In the genomic region with DNA sequence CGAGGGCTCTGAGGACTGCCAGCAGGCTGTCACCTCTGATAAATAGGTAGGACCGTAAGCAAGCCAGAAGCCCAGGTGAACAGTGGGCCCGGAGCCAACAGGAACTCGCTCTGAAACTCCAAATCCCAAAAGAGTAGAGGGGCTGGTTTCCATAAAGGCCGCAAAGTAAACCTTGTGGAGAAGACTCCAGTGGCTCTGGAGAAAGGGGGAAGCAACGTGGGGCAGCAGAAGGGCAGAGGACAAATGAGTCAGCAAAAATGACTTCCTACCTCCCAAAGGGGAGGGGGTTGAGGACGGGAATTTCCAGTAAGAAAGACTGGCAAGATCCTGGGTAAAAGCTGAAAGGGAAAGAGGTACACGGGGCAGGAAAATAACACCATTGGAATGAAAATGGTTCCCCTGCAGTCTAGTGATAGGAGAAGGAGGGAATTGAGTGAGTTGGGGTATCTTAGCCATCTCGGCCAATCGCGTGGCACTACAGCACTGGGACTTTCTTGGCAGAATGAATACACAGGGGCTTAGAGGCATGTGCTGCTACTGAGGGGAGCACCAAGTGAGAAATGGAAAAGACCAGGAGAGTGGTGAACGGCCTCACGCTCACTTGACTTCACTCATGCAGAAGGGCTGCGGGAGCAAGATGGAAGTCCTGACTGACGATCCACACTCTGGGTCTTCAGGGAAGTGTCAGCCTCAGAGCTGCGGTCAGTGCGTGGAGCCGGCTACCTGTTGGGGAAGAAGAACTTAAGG, we compare ENCODE assay signal across 14 cellular contexts. TPM values are rescaled to one million over a fixed set of nuclear protein-coding genes. Genes with fewer than 3 reads are reported as not detected.
A peak's percentile ranks its signal among the peaks of the same experiment; 100 is the strongest.
DNase-seq lines count a peak whose midpoint lies in the region; ATAC-seq and TF ChIP-seq lines count a peak whose summit lies in the region.
"Had no signal": no experiment of that assay in that cellular context is flagged by ENCODE, and none has a peak within 500 bp of the region (broad histone marks: within the 10 kb centered on the region; RNA-seq: fewer than 3 reads in every experiment).

No MANE protein-coding gene starts in this region.

- peak; percentile 27 for DNase-seq in cardiac septum (ENCODE audit: low spot score)
- DNase-seq in heart right ventricle, result no peak
- DNase-seq in WTC11 (ENCODE audit: low spot score), result no peak
- DNase-seq in mesothelial cell of epicardium (ENCODE audit: low spot score in 2 of 2, unreplicated experiment in 2 of 2), result no peak
- no peak for DNase-seq in SHP77 (lab: John Stamatoyannopoulos, UW)
- DNase-seq in nucleus accumbens (lab: John Stamatoyannopoulos, UW), result no peak
- no peak for DNase-seq in BE2C
- DNase-seq: activated CD4-positive, alpha-beta T cell treated with anti-CD3 and anti-CD28 coated beads, Interleukin-2, amount 50 U/mL, for 1 hour; activated T-cell treated with anti-CD3 and anti-CD28 coated beads, Interleukin-2, amount 50 U/mL, for 48 hours; cortex of kidney; DND-41; small intestine; T-helper 2 cell had no signal

- 88 to 89% methylated on average over 18 of the region's 18 CpGs for WGBS in heart right ventricle, 2 donors

- H3K27ac Mint-ChIP-seq in WTC11, result peak overlapping the region; percentile 34
- H3K27ac Mint-ChIP-seq in mesothelial cell of epicardium, result peak overlapping the region; percentile 86

- H3K36me3 Mint-ChIP-seq in WTC11 (peaks cover 5% of the 10 kb centered on the region; the same call in 1 of the 2 replicates), mesothelial cell of epicardium (no peaks in the 10 kb centered on the region)

- no peak overlapping the region for H3K4me3 Mint-ChIP-seq in WTC11
- H3K4me3 Mint-ChIP-seq in mesothelial cell of epicardium, result no peak overlapping the region

- H3K9me3 Mint-ChIP-seq in WTC11 (peaks cover 9% of the 10 kb centered on the region; the same call in 1 of the 2 replicates), mesothelial cell of epicardium (no peaks in the 10 kb centered on the region)

- TF ChIP-seq CTCF in heart right ventricle (IDR thresholded peaks at IDR 0.05) (no peak), WTC11 (IDR thresholded peaks at IDR 0.05) (no peak), mesothelial cell of epicardium (IDR thresholded peaks at IDR 0.05; ENCODE audit: unreplicated experiment) (no peak), BE2C (IDR thresholded peaks at IDR 0.05; ENCODE audit: low read depth, low read length) (no peak)

- H3K4me3 ChIP-seq in heart right ventricle, result no peak overlapping the region
- H3K4me3 ChIP-seq in BE2C (ENCODE audit: low read depth, low read length), result no peak overlapping the region

- H3K4me1 ChIP-seq in heart right ventricle (peaks cover 0 to 28% (median 15%) of the 10 kb centered on the region in 9 donors), BE2C (peaks cover under 1% of the 10 kb centered on the region; the same call in 1 of the 2 replicates)

- H3K4me1 Mint-ChIP-seq in WTC11 (peaks cover 23% of the 10 kb centered on the region), mesothelial cell of epicardium (peaks cover 24% of the 10 kb centered on the region)

- CTCF ChIA-PET in WTC11 (lab: Charles Lee), result interaction anchor here (0.8 to 3.8 kb wide), 7 partner anchors 16 to 319 kb away, joined by 3 to 22 read pairs (median 5); no protein-coding TSS in a partner anchor

- H3K27me3 Mint-ChIP-seq in WTC11 (ENCODE audit: low read depth) (peaks cover 10% of the 10 kb centered on the region), mesothelial cell of epicardium (ENCODE audit: low read depth) (no peaks in the 10 kb centered on the region)

- no peaks in the 10 kb centered on the region for H3K9me3 ChIP-seq in heart right ventricle
- H3K9me3 ChIP-seq in BE2C, result no peaks in the 10 kb centered on the region

- H3K27ac ChIP-seq in heart right ventricle, result peak overlapping the region in 1 of 10 donors; percentile 0

- H3K36me3 ChIP-seq in heart right ventricle (no peaks in the 10 kb centered on the region), BE2C (no peaks in the 10 kb centered on the region)

- intact Hi-C loops in cardiac septum (cut with DNase I), result no loop called here
- intact Hi-C loops in heart right ventricle (cut with DNase I), result no loop called here

- ATAC-seq in heart right ventricle (no peak), WTC11 (no peak), HG02678 (IDR thresholded peaks at IDR 0.05; ENCODE audit: unreplicated experiment) (no peak)

- no peaks in the 10 kb centered on the region for H3K27me3 ChIP-seq in heart right ventricle
- H3K27me3 ChIP-seq in BE2C, result no peaks in the 10 kb centered on the region

- POLR2A ChIA-PET in WTC11 (lab: Charles Lee), result interaction anchor here (0.5 to 1.0 kb wide), 2 partner anchors 29 to 163 kb away, joined by 3 read pairs; no protein-coding TSS in a partner anchor

TF ChIP-seq in WTC11, 78 proteins besides CTCF, POLR2A, EP300 and RAD21:
- TF ChIP-seq NFE2L1 (CRISPR knock-in tag; IDR thresholded peaks at IDR 0.05) (peak; percentile 83; the same call in 1 of the 2 replicates), E2F4 (CRISPR knock-in tag; IDR thresholded peaks at IDR 0.05; ENCODE audit: borderline replicate concordance, low read depth) (no peak)

RNA-seq across cellular contexts. Expression of gene BMF, which starts 33.2 kb away (rescaled TPM):
- total RNA-seq in cardiac septum, result 1.1 TPM
- 10 to 100 TPM in 1 of 10 donors, 1 to 10 TPM in 8, under 1 TPM in 1; 0.92 to 10.2 (median 3.0) TPM for total RNA-seq in heart right ventricle
- polyA plus RNA-seq in heart right ventricle, result 1 to 10 TPM; 2.1 to 4.6 TPM
- total RNA-seq in WTC11 (2021), result 32.9 to 36.9 TPM (median 36.6 TPM) in 3 replicates
- 90.3 to 98.9 TPM (median 97.0 TPM) in 3 replicates for total RNA-seq in mesothelial cell of epicardium
- polyA plus RNA-seq in BE2C (2012; ENCODE audit: insufficient read depth, insufficient read length, low read depth), result 17.1 TPM

RNA-seq across cellular contexts. Expression of gene SRP14, which starts 36.5 kb away (rescaled TPM):
- total RNA-seq in cardiac septum, result 168 TPM
- 100 to 1,000 TPM; 189 to 290 (median 210) TPM for total RNA-seq in heart right ventricle
- polyA plus RNA-seq in heart right ventricle, result 100 to 1,000 TPM; 395 to 699 TPM
- total RNA-seq in WTC11 (2021), result 190 to 199 TPM (median 192 TPM) in 3 replicates
- 185 to 198 TPM (median 189 TPM) in 3 replicates for total RNA-seq in mesothelial cell of epicardium
- polyA plus RNA-seq in BE2C (2012; ENCODE audit: insufficient read depth, insufficient read length, low read depth), result 615 TPM
